Comparison of ENCODE assay signal across 24 cellular contexts in the genomic region with DNA sequence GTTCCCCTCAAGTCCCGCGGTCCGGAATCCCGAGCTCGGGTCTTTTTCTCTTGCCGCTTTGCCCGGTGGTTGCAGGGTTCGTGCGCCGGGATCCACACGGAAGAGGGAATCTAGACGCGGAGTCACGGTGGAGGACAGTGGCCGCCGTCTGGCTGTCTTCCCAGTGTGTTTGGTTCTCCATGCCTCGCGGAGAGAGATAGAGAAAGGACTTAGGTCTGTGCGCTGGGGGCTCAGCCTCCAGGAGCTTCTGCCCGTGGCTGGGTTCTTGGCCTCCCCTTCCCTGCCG. TPM values are rescaled to one million over a fixed set of nuclear protein-coding genes. Genes with fewer than 3 reads are reported as not detected.
DNase-seq lines count a peak whose midpoint lies in the region; ATAC-seq, FAIRE-seq and TF ChIP-seq lines count a peak whose summit lies in the region.
"Had no signal": no experiment of that assay in that cellular context is flagged by ENCODE, and none has a peak within 500 bp of the region (broad histone marks: within the 10 kb centered on the region; RNA-seq: fewer than 3 reads in every experiment).

No MANE protein-coding gene starts in this region.

- H3K4me3 ChIP-seq in HUES48 (ENCODE audit: low read depth, low read length) (peak overlapping the region; percentile 28; the same call in 1 of the 2 replicates), H1 (ENCODE audit: extremely low read depth in 1 of 4, insufficient read depth in 2 of 4, low read depth in 3 of 4, low read length in 4 of 4) (peak overlapping the region in 2 of 4 experiments; percentile 16 to 65; a peak in 5 of 8 replicates), parathyroid adenoma (ENCODE audit: low read depth, low read length) (no peak overlapping the region)
- H3K4me3 ChIP-seq: GM12878, SJCRH30 had no signal

- no peak overlapping the region for H4K91ac ChIP-seq in H1 (replicated peaks; ENCODE audit: insufficient read length, low read length)

- TF ChIP-seq RAD21 in H1 (IDR thresholded peaks at IDR 0.05 in 1 of 2, conservative IDR thresholded peaks at IDR 0.05 in 1 of 2; ENCODE audit: low read depth in 2 of 2, low read length in 2 of 2): no peak

- peak overlapping the region; percentile 91 to 99 for H3K4me2 ChIP-seq in H1 (ENCODE audit: insufficient read depth in 1 of 2, low read depth in 2 of 2, low read length in 2 of 2)
- H3K4me2 ChIP-seq in parathyroid adenoma (ENCODE audit: low read length): peak overlapping the region; percentile 22

- peaks cover 0 to 2% of the 10 kb centered on the region in 2 experiments for H4K20me1 ChIP-seq in H1 (replicated peaks in 1 of 2; ENCODE audit: control insufficient read depth in 1 of 2, insufficient read depth in 2 of 2, low read length in 2 of 2)

- H3K36me3 ChIP-seq in HUES48 (ENCODE audit: control insufficient read depth, insufficient read depth, low read length) (no peaks in the 10 kb centered on the region), H1 (ENCODE audit: control insufficient read depth in 2 of 4, insufficient read depth in 4 of 4, low read length in 3 of 4) (no peaks in the 10 kb centered on the region; a peak in 1 of 8 replicates), parathyroid adenoma (ENCODE audit: control insufficient read depth, insufficient read depth, low read length) (no peaks in the 10 kb centered on the region)
- H3K36me3 ChIP-seq: esophagus squamous epithelium, SJCRH30 had no signal

- DNase-seq in AG20443 (ENCODE audit: low spot score) (peak; percentile 40), H1 (ENCODE audit: low read depth in 1 of 2, low spot score in 2 of 2) (peak in 1 of 2 experiments; percentile 53), kidney tubule cell (ENCODE audit: low spot score) (no peak), DMS79 (lab: John Stamatoyannopoulos, UW) (no peak)
- no peak for DNase-seq in activated CD4-positive, alpha-beta T cell treated with anti-CD3 and anti-CD28 coated beads for 4 hours
- DNase-seq: ACHN; activated CD4-positive, alpha-beta T cell treated with anti-CD3 and anti-CD28 coated beads for 1 hour; CD8-positive, alpha-beta T cell; EL; esophagus squamous epithelium; glutamatergic neuron; GOT3; islet precursor cell; midbrain; NCI-H1694; NCI-H510A; SJCRH30 had no signal

- no peaks in the 10 kb centered on the region for H3K79me2 ChIP-seq in H1 (ENCODE audit: control insufficient read depth in 1 of 2, insufficient read depth in 2 of 2, low read length in 2 of 2)
- no peaks in the 10 kb centered on the region for H3K79me2 ChIP-seq in parathyroid adenoma

- H2AFZ ChIP-seq in H1 (ENCODE audit: low read length) (peak overlapping the region; percentile 43; the same call in 1 of the 2 replicates), parathyroid adenoma (no peak overlapping the region)

- no peak overlapping the region for H2BK20ac ChIP-seq in H1 (ENCODE audit: low read length)

- WGBS in H1 (ENCODE audit: extremely low coverage in 1 of 2, insufficient coverage in 1 of 2, insufficient read length in 1 of 2, insufficient replicate concordance in 2 of 2, low coverage in 1 of 2, low lambda C conversion rate in 2 of 2, missing lambda C conversion rate in 1 of 2), 2 experiments: 15% methylated on average over 18 of the region's 21 CpGs; no CpG with 5 or more reads in 1 of the 2 experiments

- no peak overlapping the region for H2BK15ac ChIP-seq in H1 (ENCODE audit: low read length)

- H3K4ac ChIP-seq in H1 (replicated peaks; ENCODE audit: insufficient read length, low read depth, low read length): no peak overlapping the region

- H3K9me3 ChIP-seq in HUES48 (ENCODE audit: control insufficient read depth, insufficient read depth, low read length) (no peaks in the 10 kb centered on the region), H1 (ENCODE audit: insufficient read depth in 2 of 2, low read depth in 1 of 2, low read length in 1 of 2) (no peaks in the 10 kb centered on the region), parathyroid adenoma (ENCODE audit: control insufficient read depth, low read length) (no peaks in the 10 kb centered on the region)
- H3K9me3 ChIP-seq: esophagus squamous epithelium, SJCRH30 had no signal

- CTCF ChIA-PET in H1 (lab: Charles Lee; ENCODE audit: partially characterized antibody): interaction anchor here (0.5 to 1.6 kb wide), 8 partner anchors 10 to 525 kb away, joined by 3 to 13 read pairs (median 3); no protein-coding TSS in a partner anchor

- no peak overlapping the region for H2BK120ac ChIP-seq in H1 (replicated peaks; ENCODE audit: low read depth, low read length)

- H3K23ac ChIP-seq in H1 (ENCODE audit: insufficient read length): no peak overlapping the region

- no peak overlapping the region for H2BK12ac ChIP-seq in H1 (ENCODE audit: low read depth, low read length)

- no peak overlapping the region for H3K56ac ChIP-seq in H1 (replicated peaks; ENCODE audit: insufficient read length, low read depth, low read length)

- no peak for TF ChIP-seq POLR2A in H1 (IDR thresholded peaks at IDR 0.05; ENCODE audit: control extremely low read depth in 1 of 2, low read depth in 2 of 2, low read length in 2 of 2)

- H3K9ac ChIP-seq in HUES48 (ENCODE audit: low read depth, low read length) (no peak overlapping the region), H1 (replicated peaks in 1 of 4; ENCODE audit: extremely low read depth in 1 of 4, low read depth in 3 of 4, low read length in 3 of 4) (no peak overlapping the region), parathyroid adenoma (no peak overlapping the region)

- no peaks in the 10 kb centered on the region for H3K79me1 ChIP-seq in H1 (ENCODE audit: low read depth, low read length)

- H4K5ac ChIP-seq in H1 (ENCODE audit: insufficient read length, low read depth, low read length): no peak overlapping the region

- H3K27me3 ChIP-seq in HUES48 (ENCODE audit: control insufficient read depth, insufficient read depth, low read length) (peaks cover 93% of the 10 kb centered on the region), H1 (replicated peaks in 1 of 4; ENCODE audit: control insufficient read depth in 3 of 4, extremely low read depth in 1 of 4, insufficient read depth in 3 of 4, low read length in 3 of 4) (peaks cover 34 to 74% (median 66%) of the 10 kb centered on the region in 4 experiments), parathyroid adenoma (ENCODE audit: control insufficient read depth, insufficient read depth, low read length) (no peaks in the 10 kb centered on the region)
- H3K27me3 ChIP-seq: SJCRH30 had no signal

- no peak overlapping the region for H4K8ac ChIP-seq in H1 (ENCODE audit: extremely low read depth, insufficient read depth, low read length)

- H2AK5ac ChIP-seq in H1 (ENCODE audit: low read depth, low read length): no peak overlapping the region

- FAIRE-seq in H1 (lab: Jason Lieb, UNC): no peak
- FAIRE-seq: GM12878 had no signal

- peaks cover 4% of the 10 kb centered on the region; the same call in 1 of the 2 replicates for H3K23me2 ChIP-seq in H1 (ENCODE audit: low read depth, low read length)

- POLR2A ChIA-PET in H1 (lab: Charles Lee; ENCODE audit: partially characterized antibody): interaction anchor here (0.8 to 1.3 kb wide), 2 partner anchors 13 to 134 kb away, joined by 3 read pairs; a partner anchor contains a TSS

- no peak overlapping the region for H3K18ac ChIP-seq in H1 (ENCODE audit: extremely low read depth, low read length)

- no peak overlapping the region for H3K27ac ChIP-seq in HUES48 (ENCODE audit: low read depth, low read length)
- H3K27ac ChIP-seq in H1 (ENCODE audit: low read depth, low read length): no peak overlapping the region
- H3K27ac ChIP-seq in parathyroid adenoma: no peak overlapping the region
- H3K27ac ChIP-seq: esophagus squamous epithelium, SJCRH30 had no signal

- H3K14ac ChIP-seq in H1 (ENCODE audit: insufficient read length): no peak overlapping the region

- peaks cover 20% of the 10 kb centered on the region for H3K4me1 ChIP-seq in HUES48 (ENCODE audit: control insufficient read depth, insufficient read depth, low read length)
- peaks cover 3 to 9% (median 7%) of the 10 kb centered on the region in 4 experiments for H3K4me1 ChIP-seq in H1 (replicated peaks in 1 of 4; ENCODE audit: control insufficient read depth in 3 of 4, insufficient read depth in 4 of 4, low read length in 3 of 4)
- no peaks in the 10 kb centered on the region for H3K4me1 ChIP-seq in parathyroid adenoma
- H3K4me1 ChIP-seq: SJCRH30 had no signal

- TF ChIP-seq EP300 in H1 (IDR thresholded peaks at IDR 0.05; ENCODE audit: borderline replicate concordance in 1 of 2, low read depth in 2 of 2, low read length in 2 of 2): no peak

- no peak for TF ChIP-seq CTCF in H1 (IDR thresholded peaks at IDR 0.05; ENCODE audit: control extremely low read depth in 1 of 3, insufficient read depth in 1 of 3, low read depth in 1 of 3, low read length in 3 of 3)
- TF ChIP-seq CTCF in parathyroid adenoma (IDR thresholded peaks at IDR 0.05): no peak

- no peak for ATAC-seq in GM19467 (IDR thresholded peaks at IDR 0.05; ENCODE audit: unreplicated experiment)
- ATAC-seq: CD8-positive, alpha-beta T cell; GM12878; stimulated activated memory B cell treated with anti-CD40 and anti-IgM and Interleukin-4, amounts not matched to agents 10 μg/mL and 1 μg/mL and 100 μg/mL, for 72 hours had no signal

- no peak overlapping the region for H2BK5ac ChIP-seq in H1 (ENCODE audit: low read depth, low read length)

RNA-seq across cellular contexts. Expression of a gene that starts 1.6 kb away (rescaled TPM):
- not detected in 2 replicates for total RNA-seq in H1 (2021; fragmentation: NEBNext Ultra II Directional; extraction: Animal tissue kit (Norgen Biotek cat#: 25700))
- polyA plus RNA-seq in H1 (2011; rRNA removed): 0.05 TPM in 1 of 2 replicates, not detected in the other
- not detected for polyA plus RNA-seq in H1 (2011; cell fraction: cytosol; rRNA removed)
- not detected for polyA plus RNA-seq in H1 (2011; cell fraction: nucleus; rRNA removed)
- polyA plus RNA-seq in H1 (2012, experiment 1 of 2): not detected in 4 replicates
- polyA plus RNA-seq in H1 (2012, experiment 2 of 2): 0.04 TPM
- polyA plus RNA-seq in H1 (2013, experiment 1 of 2): not detected
- 0.02 TPM for polyA plus RNA-seq in H1 (2013, experiment 2 of 2)
- not detected in 2 replicates for polyA minus RNA-seq in H1 (2011; rRNA and poly(A)+ RNA removed)
- not detected for polyA minus RNA-seq in H1 (2011; cell fraction: cytosol; rRNA and poly(A)+ RNA removed)
- not detected for polyA minus RNA-seq in H1 (2011; cell fraction: nucleus; rRNA and poly(A)+ RNA removed)
- total RNA-seq: CD8-positive, alpha-beta T cell; GM12878; osteocyte; SJCRH30 had no signal
- polyA plus RNA-seq: GM12878 had no signal

RNA-seq across cellular contexts. Expression of a gene that starts 33.0 kb away (rescaled TPM):
- total RNA-seq in H1 (2021; fragmentation: NEBNext Ultra II Directional; extraction: Animal tissue kit (Norgen Biotek cat#: 25700)): 0.31 and 0.97 TPM in 2 replicates
- 0.42 and 0.55 TPM in 2 replicates for polyA plus RNA-seq in H1 (2011; rRNA removed)
- 0.54 TPM for polyA plus RNA-seq in H1 (2011; cell fraction: cytosol; rRNA removed)
- 0.48 TPM for polyA plus RNA-seq in H1 (2011; cell fraction: nucleus; rRNA removed)
- polyA plus RNA-seq in H1 (2012, experiment 1 of 2): 0.24 to 0.70 TPM (median 0.36 TPM) in 4 replicates
- polyA plus RNA-seq in H1 (2012, experiment 2 of 2): 0.72 TPM
- 0.57 TPM for polyA plus RNA-seq in H1 (2013, experiment 1 of 2)
- polyA plus RNA-seq in H1 (2013, experiment 2 of 2): 0.77 TPM
- 0.22 and 0.66 TPM in 2 replicates for polyA minus RNA-seq in H1 (2011; rRNA and poly(A)+ RNA removed)
- polyA minus RNA-seq in H1 (2011; cell fraction: cytosol; rRNA and poly(A)+ RNA removed): not detected
- not detected for polyA minus RNA-seq in H1 (2011; cell fraction: nucleus; rRNA and poly(A)+ RNA removed)
- total RNA-seq: CD8-positive, alpha-beta T cell; SJCRH30 had no signal
- polyA plus RNA-seq: GM12878 had no signal

RNA-seq across cellular contexts. Expression of a gene that starts 44.3 kb away (rescaled TPM):
- not detected in 2 replicates for total RNA-seq in H1 (2021; fragmentation: NEBNext Ultra II Directional; extraction: Animal tissue kit (Norgen Biotek cat#: 25700))
- polyA plus RNA-seq in H1 (2011; rRNA removed): not detected in 2 replicates
- polyA plus RNA-seq in H1 (2011; cell fraction: cytosol; rRNA removed): not detected
- not detected for polyA plus RNA-seq in H1 (2011; cell fraction: nucleus; rRNA removed)
- 0.05 to 0.08 TPM (median 0.07 TPM) in 3 of 4 replicates, not detected in the other for polyA plus RNA-seq in H1 (2012, experiment 1 of 2)
- polyA plus RNA-seq in H1 (2012, experiment 2 of 2): not detected
- not detected for polyA plus RNA-seq in H1 (2013, experiment 1 of 2)
- not detected for polyA plus RNA-seq in H1 (2013, experiment 2 of 2)
- not detected in 2 replicates for polyA minus RNA-seq in H1 (2011; rRNA and poly(A)+ RNA removed)
- polyA minus RNA-seq in H1 (2011; cell fraction: cytosol; rRNA and poly(A)+ RNA removed): not detected
- not detected for polyA minus RNA-seq in H1 (2011; cell fraction: nucleus; rRNA and poly(A)+ RNA removed)
- total RNA-seq: CD8-positive, alpha-beta T cell; esophagus squamous epithelium; GM12878; osteocyte; SJCRH30; urinary bladder had no signal
- polyA plus RNA-seq: GM12878 had no signal
